In the genomic region with DNA sequence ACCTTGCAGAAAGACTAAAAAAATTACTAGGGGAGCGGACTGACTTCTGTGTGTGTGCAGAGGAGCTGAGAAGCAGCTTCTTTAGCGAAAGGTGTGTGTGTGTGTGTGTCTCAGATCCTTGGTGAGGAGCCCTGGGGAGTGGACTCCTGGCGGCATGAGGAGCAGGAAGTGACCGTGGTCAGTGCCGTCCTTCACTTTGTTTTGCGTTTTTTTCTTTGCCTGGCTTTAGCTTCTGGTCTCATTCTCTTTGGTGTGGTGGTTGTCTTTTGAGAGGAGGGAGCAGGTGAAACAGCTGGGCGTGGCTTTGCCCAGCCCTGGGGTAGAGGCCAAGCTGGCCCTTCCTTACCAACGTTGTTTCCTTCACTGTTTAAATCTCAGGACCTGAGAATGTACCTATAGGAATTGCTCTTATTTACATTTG, we compare ENCODE assay signal across 8 cellular contexts. TPM values are rescaled to one million over a fixed set of nuclear protein-coding genes. Genes with fewer than 3 reads are reported as not detected.
A peak's percentile ranks its signal among the peaks of the same experiment; 100 is the strongest.
DNase-seq lines count a peak whose midpoint lies in the region; ATAC-seq and TF ChIP-seq lines count a peak whose summit lies in the region.

No MANE protein-coding gene starts in this region.

- peaks cover 16% of the 10 kb centered on the region for H3K79me1 ChIP-seq in H9 (ENCODE audit: insufficient read depth, low read depth, low read length, poor library complexity, severe bottlenecking)

- H3K36me3 Mint-ChIP-seq in H9 (ENCODE audit: insufficient read depth in 1 of 3, low read depth in 3 of 3): peaks cover 0 to 5% (median 4%) of the 10 kb centered on the region in 3 experiments; a peak in 5 of 7 replicates

- H2BK120ac ChIP-seq in H9 (ENCODE audit: low read depth, low read length, poor library complexity, severe bottlenecking): no peak overlapping the region

- no peak overlapping the region for H2AK5ac ChIP-seq in H9 (ENCODE audit: insufficient read length, low read length)

- H3K9ac ChIP-seq in H9 (ENCODE audit: extremely low read depth, insufficient read length, low read length): no peak overlapping the region

- peaks cover 25% of the 10 kb centered on the region for H3K27me3 Mint-ChIP-seq in H9 (ENCODE audit: low read depth)

- peak overlapping the region; percentile 93 for H3K4me2 ChIP-seq in H9 (ENCODE audit: insufficient read depth, insufficient read length, low read length)

- peaks cover 4% of the 10 kb centered on the region for H4K20me1 ChIP-seq in H9 (ENCODE audit: control insufficient read depth, insufficient read depth, insufficient read length)

- H3K18ac ChIP-seq in H9 (ENCODE audit: insufficient read length, low read depth, low read length): no peak overlapping the region

- no peak overlapping the region for H3K23ac ChIP-seq in H9 (ENCODE audit: insufficient read length, low read depth, low read length)

- TF ChIP-seq EP300 in esophagus muscularis mucosa (IDR thresholded peaks at IDR 0.05): no peak

- no peak overlapping the region for H3K27ac Mint-ChIP-seq in H9

- no peak overlapping the region for H2BK20ac ChIP-seq in H9 (ENCODE audit: low read depth, low read length, poor library complexity, severe bottlenecking)

- H3K9me3 Mint-ChIP-seq in H9: no peaks in the 10 kb centered on the region

- in situ Hi-C loops in SK-MEL-5 (cut with HindIII; ENCODE audit: low pct_unique_long_range_greater_than_20kb, low sequenced_read_pairs): no loop called here

- ATAC-seq in left lobe of liver: no peak

- H2AFZ ChIP-seq in H9 (ENCODE audit: low read length): no peak overlapping the region

- intact Hi-C loops in esophagus muscularis mucosa (cut with DNase I): no loop called here

- no peak overlapping the region for H4K91ac ChIP-seq in H9 (ENCODE audit: insufficient read length, low read depth, low read length)

- no peak overlapping the region for H4K5ac ChIP-seq in H9 (ENCODE audit: insufficient read length, low read depth, low read length)

- H3K79me2 ChIP-seq in H9 (ENCODE audit: insufficient read depth, low read length): peaks cover 32% of the 10 kb centered on the region; the same call in 1 of the 2 replicates

- H3K27ac ChIP-seq in H9 (ENCODE audit: insufficient read length, low read depth, low read length) (no peak overlapping the region), esophagus muscularis mucosa (replicated peaks in 1 of 4) (peak overlapping the region in 2 of 4 donors; percentile 28 to 68)

- H3K4me3 ChIP-seq in esophagus muscularis mucosa (peak overlapping the region; percentile 64 to 84 (median 76)), skeletal muscle cell (ENCODE audit: low read depth, low read length) (peak overlapping the region; percentile 85)

- H3K14ac ChIP-seq in H9 (ENCODE audit: insufficient read depth, low read length): no peak overlapping the region

- H3K4me1 Mint-ChIP-seq in H9: peaks cover 25 to 29% of the 10 kb centered on the region in 2 experiments

- H2BK12ac ChIP-seq in H9 (ENCODE audit: insufficient read length, low read depth, low read length): no peak overlapping the region

- peaks cover 11% of the 10 kb centered on the region for H3K23me2 ChIP-seq in H9 (ENCODE audit: insufficient read length, low read depth, low read length, poor library complexity, severe bottlenecking)

- WGBS in H9 (ENCODE audit: extremely low coverage, insufficient read length, low lambda C conversion rate): no CpG with 5 or more reads among the region's 8 CpGs
- WGBS in esophagus muscularis mucosa: 44% methylated on average over 8 of the region's 8 CpGs

- TF ChIP-seq CTCF in H9 (conservative IDR thresholded peaks at IDR 0.05) (no peak), esophagus muscularis mucosa (IDR thresholded peaks at IDR 0.05) (no peak)

- H3K27me3 ChIP-seq in H9 (ENCODE audit: insufficient read depth, low read length) (peaks cover 16% of the 10 kb centered on the region; the same call in 1 of the 2 replicates), esophagus muscularis mucosa (peaks cover 0 to 4% (median 1%) of the 10 kb centered on the region in 4 donors)

- no peak overlapping the region for H4K8ac ChIP-seq in H9 (replicated peaks; ENCODE audit: insufficient read length, low read depth, low read length)

- H3T11ph ChIP-seq in H9 (ENCODE audit: low read length): no peak overlapping the region

- H2BK5ac ChIP-seq in H9 (ENCODE audit: insufficient read length, low read length): no peak overlapping the region

- H3K9me3 ChIP-seq in H9 (ENCODE audit: control insufficient read depth, low read depth, low read length) (no peaks in the 10 kb centered on the region), esophagus muscularis mucosa (no peaks in the 10 kb centered on the region)

- H3K4me1 ChIP-seq in H9 (ENCODE audit: insufficient read depth, low read length) (peaks cover 5% of the 10 kb centered on the region; the same call in 1 of the 2 replicates), esophagus muscularis mucosa (peaks cover 19 to 32% (median 31%) of the 10 kb centered on the region in 4 donors)

- DNase-seq in H9 (no peak), SK-MEL-5 (ENCODE audit: low read depth, low spot score) (peak; percentile 21), esophagus muscularis mucosa (ENCODE audit: extremely low spot score) (no peak), skeletal muscle cell (ENCODE audit: low read depth) (no peak), midbrain (lab: John Stamatoyannopoulos, UW) (no peak), left lobe of liver (ENCODE audit: low spot score) (no peak), KG1 (lab: John Stamatoyannopoulos, UW) (no peak), NCI-H82 (lab: John Stamatoyannopoulos, UW) (no peak)

- TF ChIP-seq POLR2A in esophagus muscularis mucosa (IDR thresholded peaks at IDR 0.05; ENCODE audit: low read depth): no peak

- H3K4ac ChIP-seq in H9 (ENCODE audit: low read depth, low read length): no peak overlapping the region

- H3K4me3 Mint-ChIP-seq in H9: peak overlapping the region; percentile 88 to 97

- no peak overlapping the region for H2BK15ac ChIP-seq in H9 (ENCODE audit: low read depth, low read length)

- no peak overlapping the region for H3K56ac ChIP-seq in H9 (ENCODE audit: insufficient read length, low read depth, low read length)

- peaks cover 0 to 7% (median 0%) of the 10 kb centered on the region in 4 donors for H3K36me3 ChIP-seq in esophagus muscularis mucosa

RNA-seq across cellular contexts. Expression of gene ZBED4, which starts 1.9 kb away (rescaled TPM):
- total RNA-seq in H9 (2021): 22.7 and 23.0 TPM in 2 replicates
- total RNA-seq in SK-MEL-5 (2014; rRNA removed; shearing (Covaris generic)): 18.9 and 23.4 TPM in 2 replicates
- 25.5 and 32.7 TPM in 2 replicates for polyA plus RNA-seq in SK-MEL-5 (2015; cell fraction: cytosol; rRNA removed)
- polyA plus RNA-seq in SK-MEL-5 (2015; cell fraction: nucleus; rRNA removed): 24.3 and 27.1 TPM in 2 replicates
- total RNA-seq in esophagus muscularis mucosa: 10 to 100 TPM in 1 of 4 donors, 1 to 10 TPM in 3; 6.6 to 11.1 (median 9.5) TPM
- total RNA-seq in left lobe of liver: 4.7 TPM

RNA-seq across cellular contexts. Expression of gene BRD1, which starts 27.8 kb away (rescaled TPM):
- total RNA-seq in H9 (2021): 51.3 and 53.3 TPM in 2 replicates
- 16.2 and 17.5 TPM in 2 replicates for total RNA-seq in SK-MEL-5 (2014; rRNA removed; shearing (Covaris generic))
- polyA plus RNA-seq in SK-MEL-5 (2015; cell fraction: cytosol; rRNA removed): 23.8 and 28.9 TPM in 2 replicates
- polyA plus RNA-seq in SK-MEL-5 (2015; cell fraction: nucleus; rRNA removed): 68.2 and 94.1 TPM in 2 replicates
- total RNA-seq in esophagus muscularis mucosa: 10 to 100 TPM; 36.5 to 54.1 (median 51.4) TPM
- total RNA-seq in left lobe of liver: 17.9 TPM
